Comparison of ENCODE assay signal across 25 cellular contexts in the genomic region with DNA sequence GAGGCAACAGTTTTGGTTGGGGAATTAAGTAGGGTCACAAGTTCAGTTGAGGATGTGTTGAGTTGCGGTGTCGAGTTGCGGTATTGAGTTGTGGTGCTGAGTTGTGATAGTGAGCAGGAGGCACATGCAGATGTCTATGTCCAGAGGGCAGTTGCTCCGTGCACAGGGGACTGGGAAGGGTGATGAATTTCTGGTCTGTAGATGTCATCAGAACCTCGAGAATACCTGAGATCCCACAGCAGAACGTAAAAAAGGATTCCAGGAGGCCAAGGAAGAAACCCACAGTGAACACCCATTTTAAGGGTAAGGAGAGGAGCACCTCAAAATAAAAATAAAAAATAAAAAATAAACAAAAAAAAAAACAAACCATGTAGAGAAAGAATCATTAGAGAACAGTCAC.
"Had no signal": no experiment of that assay in that cellular context is flagged by ENCODE, and none has a peak within 500 bp of the region (broad histone marks: within the 10 kb centered on the region; RNA-seq: fewer than 3 reads in every experiment).

No MANE protein-coding gene starts in this region.

- H3K27ac Mint-ChIP-seq: activated CD8-positive, alpha-beta T cell treated with anti-CD3 and anti-CD28 coated beads for 36 hours; activated naive CD4-positive, alpha-beta T cell treated with anti-CD3 and anti-CD28 coated beads, Interleukin-2, amount 50 U/mL, for 24 hours had no signal

- H3K27ac ChIP-seq: breast epithelium, Peyer's patch, RWPE1, SJCRH30, WERI-Rb-1 had no signal

- H3K4me1 ChIP-seq: breast epithelium, Peyer's patch had no signal

- H3K36me3 ChIP-seq: breast epithelium, Peyer's patch, SJCRH30, WERI-Rb-1 had no signal

- DNase-seq: activated CD4-positive, alpha-beta T cell treated with anti-CD3 and anti-CD28 coated beads for 4 hours; activated CD8-positive, alpha-beta memory T cell treated with anti-CD3 and anti-CD28 coated beads, Interleukin-2, amount 50 U/mL, for 4 hours; activated CD8-positive, alpha-beta T cell treated with anti-CD3 and anti-CD28 coated beads for 36 hours; activated effector memory CD4-positive, alpha-beta T cell treated with Interleukin-2 at 50 U/mL for 16 hours; activated naive CD4-positive, alpha-beta T cell; aorta; caudate nucleus; MM.1S; NCI-H1105; NCI-H1436; NCI-H1694 treated with DMSO at 0.1 percent for 48 hours; NCI-H2029 treated with DMSO at 0.1 percent for 48 hours; NCI-H345; NCI-H510A; NCI-H526 treated with DMSO at 0.1 percent for 48 hours; NCI-H82; Peyer's patch; Right ventricle myocardium superior; SJCRH30; SK-N-SH; T-helper 1 cell; WERI-Rb-1 had no signal

- H3K9me3 Mint-ChIP-seq: activated CD8-positive, alpha-beta T cell treated with anti-CD3 and anti-CD28 coated beads for 36 hours; activated naive CD4-positive, alpha-beta T cell treated with anti-CD3 and anti-CD28 coated beads, Interleukin-2, amount 50 U/mL, for 24 hours had no signal

- ATAC-seq: activated CD8-positive, alpha-beta T cell treated with anti-CD3 and anti-CD28 coated beads for 36 hours had no signal

- H3K4me3 ChIP-seq: breast epithelium, Peyer's patch, SJCRH30 had no signal

- H3K36me3 Mint-ChIP-seq: activated naive CD4-positive, alpha-beta T cell treated with anti-CD3 and anti-CD28 coated beads, Interleukin-2, amount 50 U/mL, for 24 hours had no signal

- H3K4me3 Mint-ChIP-seq: activated CD8-positive, alpha-beta T cell treated with anti-CD3 and anti-CD28 coated beads for 36 hours; activated naive CD4-positive, alpha-beta T cell treated with anti-CD3 and anti-CD28 coated beads, Interleukin-2, amount 50 U/mL, for 24 hours had no signal

- H3K27me3 ChIP-seq: breast epithelium, Peyer's patch, SJCRH30 had no signal

- H3K4me2 ChIP-seq: SK-N-SH had no signal

- H3K9ac ChIP-seq: SK-N-SH had no signal

- H3K9me3 ChIP-seq: breast epithelium, Peyer's patch, SJCRH30, SK-N-SH had no signal

- H3K9me2 ChIP-seq: SK-N-SH had no signal
